Comparison of ENCODE assay signal across 8 cellular contexts in genomic region chr3:141368062-141368924, GRCh38. TPM values are rescaled to one million over a fixed set of nuclear protein-coding genes. Genes with fewer than 3 reads are reported as not detected.
A peak's percentile ranks its signal among the peaks of the same experiment; 100 is the strongest.
DNase-seq lines count a peak whose midpoint lies in the region; ATAC-seq and TF ChIP-seq lines count a peak whose summit lies in the region.

Gene ZBTB38 (plus strand): TSS chr3:141368504. CDS start chr3:141442389, 73,885 bp downstream.

- no peaks in the 10 kb centered on the region for H3K36me3 ChIP-seq in PC-9 (ENCODE audit: low read depth)

- POLR2A ChIA-PET in PC-9 (lab: Charles Lee; ENCODE audit: unreplicated experiment), result no interaction called here

- ATAC-seq in GM18909 (IDR thresholded peaks at IDR 0.05; ENCODE audit: poor library complexity, unreplicated experiment) (peak; percentile 28), HG03095 (IDR thresholded peaks at IDR 0.05; ENCODE audit: unreplicated experiment) (no peak)

- H3K79me2 ChIP-seq in PC-9 (ENCODE audit: low read depth), result no peaks in the 10 kb centered on the region

- intact Hi-C loops in PC-9 (cut with micrococcal nuclease; ENCODE audit: unreplicated experiment), result loop anchor here (2.0 to 5.0 kb wide), 3 partner anchors 34 to 136 kb away; partner anchors contain the start of gene PXYLP1

- BruUV-seq in PC-9 (replicated peaks; lab: Mats Ljungman, UMichigan), result TSS peak; percentile 67

- H3K27me3 ChIP-seq in PC-9 (ENCODE audit: insufficient read depth, low read depth), result no peaks in the 10 kb centered on the region

- H3K4me1 ChIP-seq in PC-9 (replicated peaks; ENCODE audit: insufficient read depth), result peaks cover 38% of the 10 kb centered on the region

- H3F3A ChIP-seq in PC-9 (ENCODE audit: insufficient read depth, low read depth), result peaks cover 35% of the 10 kb centered on the region

- no peaks in the 10 kb centered on the region for H3K9me3 ChIP-seq in PC-9 (ENCODE audit: insufficient read depth, low read depth)

- H3K4me3 ChIP-seq in PC-9, result no peak within 1 kb of the TSS; the same call in 1 of the 2 replicates
- H3K4me3 ChIP-seq in skin epidermis, result peak within 1 kb of the TSS in 4 of 7 experiments; percentile 2 to 14 (median 4)

- no peak for TF ChIP-seq CTCF in PC-9 (conservative IDR thresholded peaks at IDR 0.05)

- peak within 1 kb of the TSS; percentile 68; the same call in 1 of the 2 replicates for H2AFZ ChIP-seq in PC-9

- H3K27ac ChIP-seq in PC-9 (peak within 1 kb of the TSS; percentile 63), cingulate gyrus (ENCODE audit: low read depth, low read length) (peak within 1 kb of the TSS; percentile 96), skin epidermis (peak within 1 kb of the TSS; percentile 15 to 95 (median 81))

- H4K20me1 ChIP-seq in PC-9 (ENCODE audit: insufficient read depth), result no peaks in the 10 kb centered on the region

- no peaks in the 10 kb centered on the region for H3K9me2 ChIP-seq in PC-9 (ENCODE audit: insufficient read depth)

- DNase-seq in PC-9, result peak; percentile 88 to 96
- DNase-seq in kidney glomerular epithelial cell (lab: John Stamatoyannopoulos, UW), result peak; percentile 92
- no peak for DNase-seq in NCI-H82 treated with DMSO at 0.1 percent for 48 hours (lab: John Stamatoyannopoulos, UW; ENCODE audit: unreplicated experiment)
- DNase-seq in NCI-H146 treated with DMSO at 0.1 percent for 48 hours (lab: John Stamatoyannopoulos, UW; ENCODE audit: unreplicated experiment), result no peak

- peak within 1 kb of the TSS; percentile 71 for H3K4me2 ChIP-seq in PC-9

- CTCF ChIA-PET in PC-9 (lab: Charles Lee), result interaction anchor here (0.7 to 1.2 kb wide), 2 partner anchors 17 to 80 kb away, joined by 3 to 5 read pairs; no protein-coding TSS in a partner anchor

RNA-seq across cellular contexts. Expression of gene ZBTB38, which starts in this region (rescaled TPM):
- 18.5 and 21.8 TPM in 2 replicates for total RNA-seq in PC-9 (2021)

Comparison
In these comparisons a context has a peak if more than half of its experiments do, and no peak if none do; other contexts are left out.
1. DNase-seq: peak in PC-9 (2 of 2) and kidney glomerular epithelial cell (single experiment); none in NCI-H82 treated with DMSO at 0.1 percent for 48 hours (single experiment) and NCI-H146 treated with DMSO at 0.1 percent for 48 hours (single experiment).
2. Peak in every context shown above with its lines, with median percentiles within 50 percentile points of each other: H3K27ac ChIP-seq.